In the genomic region with DNA sequence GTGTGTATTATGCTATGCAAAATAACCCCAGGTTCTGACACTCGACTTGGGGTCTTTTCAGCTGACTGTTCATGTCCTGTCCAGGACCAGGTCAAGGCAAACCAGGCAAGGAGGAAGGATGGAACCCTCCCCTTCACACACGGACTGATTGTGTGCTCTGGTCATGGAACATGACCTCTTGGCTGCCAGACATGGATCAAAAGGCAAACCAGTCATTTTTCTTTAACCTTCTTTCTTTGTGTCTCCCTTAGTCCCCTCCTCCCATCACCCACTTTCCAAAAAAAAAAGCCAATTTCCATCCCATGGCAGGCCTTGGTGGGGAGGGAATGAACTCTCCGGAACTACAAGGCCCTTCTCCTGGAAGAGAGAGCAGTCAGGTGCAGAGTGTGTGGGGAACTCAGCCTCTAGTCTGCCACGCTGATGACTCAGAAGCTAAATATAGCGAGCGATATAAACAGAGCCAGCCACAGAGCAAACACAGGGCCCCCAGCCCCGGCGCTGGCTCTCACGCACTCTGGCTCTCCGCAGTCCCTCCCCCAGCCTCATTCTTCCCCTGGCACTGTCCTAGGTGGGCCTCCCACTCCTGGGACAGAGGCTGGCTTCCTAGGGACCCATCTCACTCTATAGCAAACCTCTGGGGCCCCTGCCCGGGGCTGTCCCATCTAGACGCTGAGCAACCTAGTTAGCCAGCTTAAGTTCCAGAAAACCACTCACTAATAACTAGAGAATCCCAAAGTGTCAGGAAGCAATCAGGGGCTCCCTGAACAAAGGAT, we compare ENCODE assay signal across 1 cellular context.
TF ChIP-seq lines count a peak whose summit lies in the region.

No MANE protein-coding gene starts in this region.

TF ChIP-seq in HepG2, 621 proteins besides CTCF, POLR2A, EP300 and RAD21 (continued from another document and continues in another):
- peak; percentile 94 for TF ChIP-seq TBL1XR1 (IDR thresholded peaks at IDR 0.05; ENCODE audit: borderline replicate concordance, low read length, partially characterized antibody)
- TF ChIP-seq, protein P1, sequence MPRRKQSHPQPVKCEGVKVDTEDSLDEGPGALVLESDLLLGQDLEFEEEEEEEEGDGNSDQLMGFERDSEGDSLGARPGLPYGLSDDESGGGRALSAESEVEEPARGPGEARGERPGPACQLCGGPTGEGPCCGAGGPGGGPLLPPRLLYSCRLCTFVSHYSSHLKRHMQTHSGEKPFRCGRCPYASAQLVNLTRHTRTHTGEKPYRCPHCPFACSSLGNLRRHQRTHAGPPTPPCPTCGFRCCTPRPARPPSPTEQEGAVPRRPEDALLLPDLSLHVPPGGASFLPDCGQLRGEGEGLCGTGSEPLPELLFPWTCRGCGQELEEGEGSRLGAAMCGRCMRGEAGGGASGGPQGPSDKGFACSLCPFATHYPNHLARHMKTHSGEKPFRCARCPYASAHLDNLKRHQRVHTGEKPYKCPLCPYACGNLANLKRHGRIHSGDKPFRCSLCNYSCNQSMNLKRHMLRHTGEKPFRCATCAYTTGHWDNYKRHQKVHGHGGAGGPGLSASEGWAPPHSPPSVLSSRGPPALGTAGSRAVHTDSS (CRISPR knock-in tag; conservative IDR thresholded peaks at IDR 0.05), result no peak
- TF ChIP-seq KLF6 (CRISPR knock-in tag; IDR thresholded peaks at IDR 0.05), result 0 out of 2 replicates have a peak, but pooled peaks have one; percentile 70
- TF ChIP-seq BRCA1 (CRISPR knock-in tag; IDR thresholded peaks at IDR 0.05), result 0 out of 2 replicates have a peak, but pooled peaks have one; percentile 19
- TF ChIP-seq, protein P2, sequence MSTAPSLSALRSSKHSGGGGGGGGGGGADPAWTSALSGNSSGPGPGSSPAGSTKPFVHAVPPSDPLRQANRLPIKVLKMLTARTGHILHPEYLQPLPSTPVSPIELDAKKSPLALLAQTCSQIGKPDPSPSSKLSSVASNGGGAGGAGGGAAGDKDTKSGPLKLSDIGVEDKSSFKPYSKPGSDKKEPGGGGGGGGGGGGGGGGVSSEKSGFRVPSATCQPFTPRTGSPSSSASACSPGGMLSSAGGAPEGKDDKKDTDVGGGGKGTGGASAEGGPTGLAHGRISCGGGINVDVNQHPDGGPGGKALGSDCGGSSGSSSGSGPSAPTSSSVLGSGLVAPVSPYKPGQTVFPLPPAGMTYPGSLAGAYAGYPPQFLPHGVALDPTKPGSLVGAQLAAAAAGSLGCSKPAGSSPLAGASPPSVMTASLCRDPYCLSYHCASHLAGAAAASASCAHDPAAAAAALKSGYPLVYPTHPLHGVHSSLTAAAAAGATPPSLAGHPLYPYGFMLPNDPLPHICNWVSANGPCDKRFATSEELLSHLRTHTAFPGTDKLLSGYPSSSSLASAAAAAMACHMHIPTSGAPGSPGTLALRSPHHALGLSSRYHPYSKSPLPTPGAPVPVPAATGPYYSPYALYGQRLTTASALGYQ (CRISPR knock-in tag; IDR thresholded peaks at IDR 0.05), result peak; percentile 91; the same call in 1 of the 2 replicates
- TF ChIP-seq, protein P3, sequence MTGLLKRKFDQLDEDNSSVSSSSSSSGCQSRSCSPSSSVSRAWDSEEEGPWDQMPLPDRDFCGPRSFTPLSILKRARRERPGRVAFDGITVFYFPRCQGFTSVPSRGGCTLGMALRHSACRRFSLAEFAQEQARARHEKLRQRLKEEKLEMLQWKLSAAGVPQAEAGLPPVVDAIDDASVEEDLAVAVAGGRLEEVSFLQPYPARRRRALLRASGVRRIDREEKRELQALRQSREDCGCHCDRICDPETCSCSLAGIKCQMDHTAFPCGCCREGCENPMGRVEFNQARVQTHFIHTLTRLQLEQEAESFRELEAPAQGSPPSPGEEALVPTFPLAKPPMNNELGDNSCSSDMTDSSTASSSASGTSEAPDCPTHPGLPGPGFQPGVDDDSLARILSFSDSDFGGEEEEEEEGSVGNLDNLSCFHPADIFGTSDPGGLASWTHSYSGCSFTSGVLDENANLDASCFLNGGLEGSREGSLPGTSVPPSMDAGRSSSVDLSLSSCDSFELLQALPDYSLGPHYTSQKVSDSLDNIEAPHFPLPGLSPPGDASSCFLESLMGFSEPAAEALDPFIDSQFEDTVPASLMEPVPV (CRISPR knock-in tag; IDR thresholded peaks at IDR 0.05), result peak; percentile 80
- TF ChIP-seq LCORL (IDR thresholded peaks at IDR 0.05), result peak; percentile 69; the same call in 1 of the 2 replicates
- TF ChIP-seq LCORL (CRISPR knock-in tag; IDR thresholded peaks at IDR 0.05), result peak; percentile 94
- peak; percentile 73; the same call in 1 of the 2 replicates for TF ChIP-seq ZNF451 (CRISPR knock-in tag; IDR thresholded peaks at IDR 0.05)
- TF ChIP-seq CBX5 (CRISPR knock-in tag; IDR thresholded peaks at IDR 0.05; ENCODE audit: borderline replicate concordance), result peak; percentile 44; the same call in 1 of the 2 replicates
- no peak; the same call in 1 of the 2 replicates for TF ChIP-seq ZNF589 (CRISPR knock-in tag; conservative IDR thresholded peaks at IDR 0.05)
- peak; percentile 64 for TF ChIP-seq POLR2G (IDR thresholded peaks at IDR 0.05; ENCODE audit: low read depth, low read length)
- TF ChIP-seq SIX1 (CRISPR knock-in tag; IDR thresholded peaks at IDR 0.05; ENCODE audit: borderline replicate concordance), result peak; percentile 51; the same call in 1 of the 2 replicates
- TF ChIP-seq NFKB2 (CRISPR knock-in tag; IDR thresholded peaks at IDR 0.05; ENCODE audit: borderline replicate concordance), result no peak; the same call in 1 of the 2 replicates
- TF ChIP-seq FOSL2 (CRISPR knock-in tag; IDR thresholded peaks at IDR 0.05), result peak; percentile 99
- peak; percentile 61; the same call in 1 of the 2 replicates for TF ChIP-seq ZNF788 (CRISPR knock-in tag; IDR thresholded peaks at IDR 0.05; ENCODE audit: borderline replicate concordance)
- TF ChIP-seq, protein P4, sequence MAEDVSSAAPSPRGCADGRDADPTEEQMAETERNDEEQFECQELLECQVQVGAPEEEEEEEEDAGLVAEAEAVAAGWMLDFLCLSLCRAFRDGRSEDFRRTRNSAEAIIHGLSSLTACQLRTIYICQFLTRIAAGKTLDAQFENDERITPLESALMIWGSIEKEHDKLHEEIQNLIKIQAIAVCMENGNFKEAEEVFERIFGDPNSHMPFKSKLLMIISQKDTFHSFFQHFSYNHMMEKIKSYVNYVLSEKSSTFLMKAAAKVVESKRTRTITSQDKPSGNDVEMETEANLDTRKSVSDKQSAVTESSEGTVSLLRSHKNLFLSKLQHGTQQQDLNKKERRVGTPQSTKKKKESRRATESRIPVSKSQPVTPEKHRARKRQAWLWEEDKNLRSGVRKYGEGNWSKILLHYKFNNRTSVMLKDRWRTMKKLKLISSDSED (CRISPR knock-in tag; IDR thresholded peaks at IDR 0.05), result no peak
- TF ChIP-seq ZNF776 (CRISPR knock-in tag; IDR thresholded peaks at IDR 0.05), result no peak
- peak; percentile 95 for TF ChIP-seq SAP130 (CRISPR knock-in tag; IDR thresholded peaks at IDR 0.05; ENCODE audit: low read depth)
- peak; percentile 83 for TF ChIP-seq ARNTL (CRISPR knock-in tag; IDR thresholded peaks at IDR 0.05)
- TF ChIP-seq MED13 (CRISPR knock-in tag; IDR thresholded peaks at IDR 0.05), result no peak
- TF ChIP-seq NCOA2 (CRISPR knock-in tag; IDR thresholded peaks at IDR 0.05), result peak; percentile 96
- peak; percentile 87 for TF ChIP-seq ZNF124 (CRISPR knock-in tag; IDR thresholded peaks at IDR 0.05)
- TF ChIP-seq, protein P5, sequence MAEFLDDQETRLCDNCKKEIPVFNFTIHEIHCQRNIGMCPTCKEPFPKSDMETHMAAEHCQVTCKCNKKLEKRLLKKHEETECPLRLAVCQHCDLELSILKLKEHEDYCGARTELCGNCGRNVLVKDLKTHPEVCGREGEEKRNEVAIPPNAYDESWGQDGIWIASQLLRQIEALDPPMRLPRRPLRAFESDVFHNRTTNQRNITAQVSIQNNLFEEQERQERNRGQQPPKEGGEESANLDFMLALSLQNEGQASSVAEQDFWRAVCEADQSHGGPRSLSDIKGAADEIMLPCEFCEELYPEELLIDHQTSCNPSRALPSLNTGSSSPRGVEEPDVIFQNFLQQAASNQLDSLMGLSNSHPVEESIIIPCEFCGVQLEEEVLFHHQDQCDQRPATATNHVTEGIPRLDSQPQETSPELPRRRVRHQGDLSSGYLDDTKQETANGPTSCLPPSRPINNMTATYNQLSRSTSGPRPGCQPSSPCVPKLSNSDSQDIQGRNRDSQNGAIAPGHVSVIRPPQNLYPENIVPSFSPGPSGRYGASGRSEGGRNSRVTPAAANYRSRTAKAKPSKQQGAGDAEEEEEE (CRISPR knock-in tag; IDR thresholded peaks at IDR 0.05; ENCODE audit: borderline replicate concordance), result no peak
- TF ChIP-seq ZNF709 (CRISPR knock-in tag; IDR thresholded peaks at IDR 0.05), result peak; percentile 45; the same call in 1 of the 2 replicates
- TF ChIP-seq, protein P6, sequence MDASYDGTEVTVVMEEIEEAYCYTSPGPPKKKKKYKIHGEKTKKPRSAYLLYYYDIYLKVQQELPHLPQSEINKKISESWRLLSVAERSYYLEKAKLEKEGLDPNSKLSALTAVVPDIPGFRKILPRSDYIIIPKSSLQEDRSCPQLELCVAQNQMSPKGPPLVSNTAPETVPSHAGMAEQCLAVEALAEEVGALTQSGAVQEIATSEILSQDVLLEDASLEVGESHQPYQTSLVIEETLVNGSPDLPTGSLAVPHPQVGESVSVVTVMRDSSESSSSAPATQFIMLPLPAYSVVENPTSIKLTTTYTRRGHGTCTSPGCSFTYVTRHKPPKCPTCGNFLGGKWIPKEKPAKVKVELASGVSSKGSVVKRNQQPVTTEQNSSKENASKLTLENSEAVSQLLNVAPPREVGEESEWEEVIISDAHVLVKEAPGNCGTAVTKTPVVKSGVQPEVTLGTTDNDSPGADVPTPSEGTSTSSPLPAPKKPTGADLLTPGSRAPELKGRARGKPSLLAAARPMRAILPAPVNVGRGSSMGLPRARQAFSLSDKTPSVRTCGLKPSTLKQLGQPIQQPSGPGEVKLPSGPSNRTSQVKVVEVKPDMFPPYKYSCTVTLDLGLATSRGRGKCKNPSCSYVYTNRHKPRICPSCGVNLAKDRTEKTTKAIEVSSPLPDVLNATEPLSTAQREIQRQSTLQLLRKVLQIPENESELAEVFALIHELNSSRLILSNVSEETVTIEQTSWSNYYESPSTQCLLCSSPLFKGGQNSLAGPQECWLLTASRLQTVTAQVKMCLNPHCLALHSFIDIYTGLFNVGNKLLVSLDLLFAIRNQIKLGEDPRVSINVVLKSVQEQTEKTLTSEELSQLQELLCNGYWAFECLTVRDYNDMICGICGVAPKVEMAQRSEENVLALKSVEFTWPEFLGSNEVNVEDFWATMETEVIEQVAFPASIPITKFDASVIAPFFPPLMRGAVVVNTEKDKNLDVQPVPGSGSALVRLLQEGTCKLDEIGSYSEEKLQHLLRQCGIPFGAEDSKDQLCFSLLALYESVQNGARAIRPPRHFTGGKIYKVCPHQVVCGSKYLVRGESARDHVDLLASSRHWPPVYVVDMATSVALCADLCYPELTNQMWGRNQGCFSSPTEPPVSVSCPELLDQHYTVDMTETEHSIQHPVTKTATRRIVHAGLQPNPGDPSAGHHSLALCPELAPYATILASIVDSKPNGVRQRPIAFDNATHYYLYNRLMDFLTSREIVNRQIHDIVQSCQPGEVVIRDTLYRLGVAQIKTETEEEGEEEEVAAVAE (CRISPR knock-in tag; IDR thresholded peaks at IDR 0.05; ENCODE audit: borderline replicate concordance), result 0 out of 2 replicates have a peak, but pooled peaks have one; percentile 73
- TF ChIP-seq, protein P7, sequence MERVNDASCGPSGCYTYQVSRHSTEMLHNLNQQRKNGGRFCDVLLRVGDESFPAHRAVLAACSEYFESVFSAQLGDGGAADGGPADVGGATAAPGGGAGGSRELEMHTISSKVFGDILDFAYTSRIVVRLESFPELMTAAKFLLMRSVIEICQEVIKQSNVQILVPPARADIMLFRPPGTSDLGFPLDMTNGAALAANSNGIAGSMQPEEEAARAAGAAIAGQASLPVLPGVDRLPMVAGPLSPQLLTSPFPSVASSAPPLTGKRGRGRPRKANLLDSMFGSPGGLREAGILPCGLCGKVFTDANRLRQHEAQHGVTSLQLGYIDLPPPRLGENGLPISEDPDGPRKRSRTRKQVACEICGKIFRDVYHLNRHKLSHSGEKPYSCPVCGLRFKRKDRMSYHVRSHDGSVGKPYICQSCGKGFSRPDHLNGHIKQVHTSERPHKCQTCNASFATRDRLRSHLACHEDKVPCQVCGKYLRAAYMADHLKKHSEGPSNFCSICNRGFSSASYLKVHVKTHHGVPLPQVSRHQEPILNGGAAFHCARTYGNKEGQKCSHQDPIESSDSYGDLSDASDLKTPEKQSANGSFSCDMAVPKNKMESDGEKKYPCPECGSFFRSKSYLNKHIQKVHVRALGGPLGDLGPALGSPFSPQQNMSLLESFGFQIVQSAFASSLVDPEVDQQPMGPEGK (CRISPR knock-in tag; IDR thresholded peaks at IDR 0.05), result peak; percentile 97
- no peak for TF ChIP-seq MBNL3 (CRISPR knock-in tag; conservative IDR thresholded peaks at IDR 0.05)
- TF ChIP-seq ZNF878 (CRISPR knock-in tag; IDR thresholded peaks at IDR 0.05), result peak; percentile 94
- peak; percentile 92 for TF ChIP-seq ZNF792 (CRISPR knock-in tag; IDR thresholded peaks at IDR 0.05)
- TF ChIP-seq, protein P8, sequence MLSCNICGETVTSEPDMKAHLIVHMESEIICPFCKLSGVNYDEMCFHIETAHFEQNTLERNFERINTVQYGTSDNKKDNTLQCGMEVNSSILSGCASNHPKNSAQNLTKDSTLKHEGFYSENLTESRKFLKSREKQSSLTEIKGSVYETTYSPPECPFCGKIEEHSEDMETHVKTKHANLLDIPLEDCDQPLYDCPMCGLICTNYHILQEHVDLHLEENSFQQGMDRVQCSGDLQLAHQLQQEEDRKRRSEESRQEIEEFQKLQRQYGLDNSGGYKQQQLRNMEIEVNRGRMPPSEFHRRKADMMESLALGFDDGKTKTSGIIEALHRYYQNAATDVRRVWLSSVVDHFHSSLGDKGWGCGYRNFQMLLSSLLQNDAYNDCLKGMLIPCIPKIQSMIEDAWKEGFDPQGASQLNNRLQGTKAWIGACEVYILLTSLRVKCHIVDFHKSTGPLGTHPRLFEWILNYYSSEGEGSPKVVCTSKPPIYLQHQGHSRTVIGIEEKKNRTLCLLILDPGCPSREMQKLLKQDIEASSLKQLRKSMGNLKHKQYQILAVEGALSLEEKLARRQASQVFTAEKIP (CRISPR knock-in tag; IDR thresholded peaks at IDR 0.05; ENCODE audit: borderline replicate concordance), result no peak
- peak; percentile 76 for TF ChIP-seq THAP11 (CRISPR knock-in tag; IDR thresholded peaks at IDR 0.05)
- TF ChIP-seq NAIF1 (CRISPR knock-in tag; IDR thresholded peaks at IDR 0.05; ENCODE audit: borderline replicate concordance), result peak; percentile 76; the same call in 1 of the 2 replicates
- TF ChIP-seq ZNF335 (CRISPR knock-in tag; IDR thresholded peaks at IDR 0.05), result peak; percentile 62; the same call in 1 of the 2 replicates
- TF ChIP-seq SP5 (CRISPR knock-in tag; IDR thresholded peaks at IDR 0.05; ENCODE audit: borderline replicate concordance, low read depth), result peak; percentile 84
- no peak for TF ChIP-seq NONO (IDR thresholded peaks at IDR 0.05)
- peak; percentile 69; the same call in 1 of the 2 replicates for TF ChIP-seq NONO (CRISPR knock-in tag; conservative IDR thresholded peaks at IDR 0.05)
- TF ChIP-seq GABPB1 (CRISPR knock-in tag; IDR thresholded peaks at IDR 0.05), result peak; percentile 57; the same call in 1 of the 2 replicates
- peak; percentile 65 for TF ChIP-seq TCF7 (IDR thresholded peaks at IDR 0.05; ENCODE audit: low read depth)
- peak; percentile 79 for TF ChIP-seq ZFP1 (CRISPR knock-in tag; IDR thresholded peaks at IDR 0.05)
